ENCODE assay signal across 22 cellular contexts in the genomic region with DNA sequence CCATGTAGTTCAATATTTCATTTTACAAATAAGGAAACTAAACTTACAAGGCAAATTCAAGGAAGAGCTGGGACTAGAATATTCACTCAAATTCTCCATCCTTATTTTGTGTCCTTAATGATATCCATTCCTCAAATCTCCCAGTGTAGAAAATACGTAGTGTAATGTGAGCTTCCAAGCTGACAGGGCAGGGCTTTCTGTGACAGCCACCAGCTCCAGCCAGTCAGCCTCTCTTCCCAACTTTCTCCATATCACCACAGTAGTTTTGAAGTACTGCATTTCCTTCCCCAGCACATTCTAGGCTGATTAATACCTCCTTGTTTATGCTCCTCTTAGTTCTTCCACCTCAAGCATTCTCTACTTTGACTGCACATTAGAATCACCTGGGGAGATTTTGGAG.
"Had no signal": no experiment of that assay in that cellular context is flagged by ENCODE, and none has a peak within 500 bp of the region (broad histone marks: within the 10 kb centered on the region; RNA-seq: fewer than 3 reads in every experiment).

No MANE protein-coding gene starts in this region.

- H3K27ac ChIP-seq: HL-60, RWPE1 had no signal

- H3K4me2 ChIP-seq: SK-N-SH had no signal

- H3K9me3 ChIP-seq: SK-N-SH had no signal

- ATAC-seq: Panc1 had no signal

- H3K9ac ChIP-seq: SK-N-SH had no signal

- DNase-seq: Karpas-422, KG1, MM.1S, NCI-H1048, NCI-H1105, NCI-H1417, NCI-H1436 treated with DMSO at 0.1 percent for 48 hours, NCI-H187, NCI-H2029, NCI-H2081 treated with DMSO at 0.1 percent for 48 hours, NCI-H2171, NCI-H226, NCI-H446, NCI-H510A, NCI-H524 treated with DMSO at 0.1 percent for 48 hours, NCI-H69, NCI-H774, SHP77, SK-N-SH had no signal
